Comparison of ENCODE assay signal across 19 cellular contexts in genomic region chr15:36886135-36887011, GRCh38.
DNase-seq lines count a peak whose midpoint lies in the region; ATAC-seq, FAIRE-seq and TF ChIP-seq lines count a peak whose summit lies in the region.
"Had no signal": no experiment of that assay in that cellular context is flagged by ENCODE, and none has a peak within 500 bp of the region (broad histone marks: within the 10 kb centered on the region; RNA-seq: fewer than 3 reads in every experiment).

No MANE protein-coding gene starts in this region.

- no peak overlapping the region for H3K56ac ChIP-seq in mesendoderm (ENCODE audit: low read length)

- no peak for DNase-seq in mesendoderm
- no peak for DNase-seq in sigmoid colon
- DNase-seq in GM19239 (ENCODE audit: insufficient read length, low spot score) = no peak
- no peak for DNase-seq in aorta
- DNase-seq in anterior cingulate cortex (lab: John Stamatoyannopoulos, UW) = no peak
- no peak for DNase-seq in ACHN
- DNase-seq: activated CD4-positive, alpha-beta T cell treated with anti-CD3 and anti-CD28 coated beads, Interleukin-2, amount 50 U/mL, for 4 hours; activated CD8-positive, alpha-beta memory T cell treated with anti-CD3 and anti-CD28 coated beads, Interleukin-2, amount 50 U/mL, for 48 hours; activated effector memory CD4-positive, alpha-beta T cell treated with Interleukin-2 at 50 U/mL for 16 hours; CD4-positive, alpha-beta memory T cell; MV-4-11; NCI-H1694; NCI-H2171 treated with DMSO at 0.1 percent for 48 hours had no signal

- no peak overlapping the region for H2BK15ac ChIP-seq in mesendoderm (replicated peaks; ENCODE audit: low read depth)

- intact Hi-C loops in sigmoid colon (cut with DNase I) (loop anchor here (2.0 to 10.0 kb wide), 4 partner anchors 210 to 1584 kb away; no protein-coding TSS in a partner anchor), aorta (cut with DNase I) (loop anchor here (2.0 to 10.0 kb wide), 4 partner anchors 216 to 1372 kb away; partner anchors contain the start of gene MEIS2 (in 1 of the 2))

- peaks cover 51% of the 10 kb centered on the region for H3K4me1 ChIP-seq in HUES64 (ENCODE audit: insufficient read depth, low read length)
- peaks cover 47% of the 10 kb centered on the region for H3K4me1 ChIP-seq in ectodermal cell (ENCODE audit: control insufficient read depth, insufficient read depth, low read length)
- H3K4me1 ChIP-seq in mesendoderm (ENCODE audit: control insufficient read depth, low read depth, low read length) = no peaks in the 10 kb centered on the region
- peaks cover 0 to 69% (median 45%) of the 10 kb centered on the region in 4 donors for H3K4me1 ChIP-seq in sigmoid colon
- no peaks in the 10 kb centered on the region for H3K4me1 ChIP-seq in aorta (ENCODE audit: control insufficient read depth in 1 of 2, insufficient read depth in 2 of 2, low read length in 2 of 2)

- peaks cover 100% of the 10 kb centered on the region for H3K27me3 ChIP-seq in HUES64 (ENCODE audit: insufficient read depth, low read length)
- peaks cover 87% of the 10 kb centered on the region for H3K27me3 ChIP-seq in ectodermal cell (ENCODE audit: control insufficient read depth, insufficient read depth, low read length, poor library complexity, severe bottlenecking)
- H3K27me3 ChIP-seq in mesendoderm (ENCODE audit: insufficient read depth, low read length, poor library complexity) = peaks cover 58% of the 10 kb centered on the region
- peaks cover 0 to 9% (median 0%) of the 10 kb centered on the region in 3 donors for H3K27me3 ChIP-seq in sigmoid colon
- no peaks in the 10 kb centered on the region for H3K27me3 ChIP-seq in aorta (ENCODE audit: control insufficient read depth in 1 of 2, insufficient read depth in 2 of 2, low read length in 1 of 2)

- H4K5ac ChIP-seq in mesendoderm (ENCODE audit: low read length) = no peak overlapping the region

- H3K9ac ChIP-seq in HUES64 (ENCODE audit: low read depth, low read length) (peak overlapping the region; percentile 2; the same call in 1 of the 2 replicates), mesendoderm (ENCODE audit: low read length) (no peak overlapping the region)

- no peak overlapping the region for H3K23ac ChIP-seq in mesendoderm (ENCODE audit: low read length)

- FAIRE-seq in GM19239 (lab: Jason Lieb, UNC) = no peak
- FAIRE-seq: islet of Langerhans, pancreas had no signal

- H3K18ac ChIP-seq in mesendoderm (ENCODE audit: low read length) = peak overlapping the region; percentile 77

- WGBS in HUES64 = under 1% methylated on average over 19 of the region's 25 CpGs
- WGBS in ectodermal cell, 2 experiments = 3 to 4% methylated on average over 20 to 25 of the region's 25 CpGs
- WGBS in mesendoderm (ENCODE audit: extremely low coverage, insufficient coverage, low lambda C conversion rate) = no CpG with 5 or more reads among the region's 25 CpGs
- 27 to 38% methylated on average over 25 of the region's 25 CpGs for WGBS in sigmoid colon, 2 donors
- 92 to 95% methylated on average over 25 of the region's 25 CpGs for whole genome bisulfite sequencing in aorta, 2 donors

- H3K79me2 ChIP-seq in mesendoderm (ENCODE audit: control insufficient read depth, insufficient read depth, low read length) = no peaks in the 10 kb centered on the region

- no peak overlapping the region for H3K27ac ChIP-seq in HUES64 (ENCODE audit: low read depth, low read length)
- H3K27ac ChIP-seq in ectodermal cell (ENCODE audit: insufficient read depth, low read depth, low read length, poor library complexity, severe bottlenecking) = peak overlapping the region; percentile 84
- no peak overlapping the region for H3K27ac ChIP-seq in mesendoderm (ENCODE audit: low read depth, low read length)
- peak overlapping the region; percentile 71 to 84 (median 78) for H3K27ac ChIP-seq in sigmoid colon
- H3K27ac ChIP-seq in aorta (ENCODE audit: low read depth in 1 of 2, low read length in 2 of 2) = no peak overlapping the region
- H3K27ac ChIP-seq: pancreas, RWPE1, SK-N-MC had no signal

- no peak overlapping the region for H2BK5ac ChIP-seq in mesendoderm (ENCODE audit: low read length)

- H2AK5ac ChIP-seq in mesendoderm (ENCODE audit: low read length) = no peak overlapping the region

- ATAC-seq in aorta (ENCODE audit: low FRiP score) = no peak

- no peak overlapping the region for H3K4ac ChIP-seq in mesendoderm (ENCODE audit: low read depth, low read length)

- peak overlapping the region; percentile 68 for H2BK120ac ChIP-seq in mesendoderm (ENCODE audit: low read depth, low read length)

- TF ChIP-seq CTCF in sigmoid colon (IDR thresholded peaks at IDR 0.05) = no peak

- H3K4me3 ChIP-seq in HUES64 (ENCODE audit: low read length) = peak overlapping the region; percentile 41
- peak overlapping the region; percentile 29 for H3K4me3 ChIP-seq in ectodermal cell (ENCODE audit: insufficient read depth, low read depth, low read length)
- H3K4me3 ChIP-seq in mesendoderm (ENCODE audit: low read length) = no peak overlapping the region
- peak overlapping the region in 3 of 4 donors; percentile 45 to 58 (median 55) for H3K4me3 ChIP-seq in sigmoid colon
- H3K4me3 ChIP-seq in aorta (ENCODE audit: low read length in 2 of 2) = no peak overlapping the region
- H3K4me3 ChIP-seq: SK-N-MC had no signal

- in situ Hi-C loops in ACHN (cut with HindIII; ENCODE audit: low pct_ligation_motif_present, low pct_unique_long_range_greater_than_20kb, low sequenced_read_pairs) = no loop called here

- TF ChIP-seq POLR2A in sigmoid colon (IDR thresholded peaks at IDR 0.05) = no peak

- H4K8ac ChIP-seq in mesendoderm (ENCODE audit: low read depth, low read length) = no peak overlapping the region

- H3K79me1 ChIP-seq in mesendoderm (ENCODE audit: low read length) = no peaks in the 10 kb centered on the region

- no peak for TF ChIP-seq EP300 in sigmoid colon (IDR thresholded peaks at IDR 0.05)

- H3K36me3 ChIP-seq in HUES64 (ENCODE audit: insufficient read depth, low read length) (no peaks in the 10 kb centered on the region), ectodermal cell (ENCODE audit: control insufficient read depth, insufficient read depth, low read length) (no peaks in the 10 kb centered on the region), mesendoderm (ENCODE audit: control insufficient read depth, insufficient read depth, low read length) (no peaks in the 10 kb centered on the region), sigmoid colon (no peaks in the 10 kb centered on the region), aorta (ENCODE audit: control insufficient read depth in 1 of 2, insufficient read depth in 2 of 2, low read length in 1 of 2) (no peaks in the 10 kb centered on the region)
- H3K36me3 ChIP-seq: pancreas had no signal

- no peak overlapping the region for H3K4me2 ChIP-seq in mesendoderm (ENCODE audit: low read length)

- H3K9me3 ChIP-seq in HUES64 (ENCODE audit: insufficient read depth, low read depth, low read length) = no peaks in the 10 kb centered on the region
- no peaks in the 10 kb centered on the region for H3K9me3 ChIP-seq in ectodermal cell (ENCODE audit: control insufficient read depth, low read length)
- H3K9me3 ChIP-seq in sigmoid colon = no peaks in the 10 kb centered on the region
- H3K9me3 ChIP-seq in aorta (ENCODE audit: control insufficient read depth, low read length) = no peaks in the 10 kb centered on the region
- H3K9me3 ChIP-seq: pancreas had no signal

Comparison
In these comparisons a context has a peak if more than half of its experiments do, and no peak if none do; other contexts are left out.
1. H3K27ac ChIP-seq: peak in ectodermal cell (single experiment) and sigmoid colon (4 of 4); none in HUES64 (single experiment), mesendoderm (single experiment) and aorta (0 of 2).
2. H3K4me3 ChIP-seq: peak in HUES64 (single experiment), ectodermal cell (single experiment) and sigmoid colon (3 of 4); none in mesendoderm (single experiment) and aorta (0 of 2).